15 cellular contexts compared by ENCODE assay signal in genomic region chr1:67830226-67830625, GRCh38. TPM values are rescaled to one million over a fixed set of nuclear protein-coding genes. Genes with fewer than 3 reads are reported as not detected.
DNase-seq lines count a peak whose midpoint lies in the region; ATAC-seq and TF ChIP-seq lines count a peak whose summit lies in the region.
"Had no signal": no experiment of that assay in that cellular context is flagged by ENCODE, and none has a peak within 500 bp of the region (broad histone marks: within the 10 kb centered on the region; RNA-seq: fewer than 3 reads in every experiment).

No MANE protein-coding gene starts in this region.

- H3K27me3 ChIP-seq in right cardiac atrium (ENCODE audit: control insufficient read depth, insufficient read depth): no peaks in the 10 kb centered on the region
- H3K27me3 ChIP-seq: SJCRH30 had no signal

- peak; percentile 84 for DNase-seq in A172 (ENCODE audit: low spot score)
- DNase-seq in LHCN-M2 (ENCODE audit: low read depth): peak; percentile 32
- DNase-seq in cardiac fibroblast (ENCODE audit: low read depth in 2 of 2): peak; percentile 53 to 68
- DNase-seq in kidney tubule cell (ENCODE audit: low spot score): peak; percentile 54
- DNase-seq in right cardiac atrium: no peak
- no peak for DNase-seq in NCI-H2227 treated with DMSO at 0.1 percent for 48 hours (lab: John Stamatoyannopoulos, UW)
- DNase-seq: activated effector memory CD4-positive, alpha-beta T cell treated with anti-CD3 and anti-CD28 coated beads, Interleukin-2, amount 50 U/mL, for 16 hours; central memory CD4-positive, alpha-beta T cell; NCI-H1694 treated with DMSO at 0.1 percent for 48 hours; occipital lobe had no signal

- H3K4me3 ChIP-seq in cardiac fibroblast (replicated peaks in 1 of 2; ENCODE audit: low read depth in 2 of 2, low read length in 2 of 2) (peak overlapping the region in 1 of 2 donors; percentile 85), right cardiac atrium (ENCODE audit: low read length) (no peak overlapping the region)
- H3K4me3 ChIP-seq: K562 had no signal

- no peak for TF ChIP-seq CTCF in cardiac fibroblast (IDR thresholded peaks at IDR 0.05; ENCODE audit: low read depth, low read length)

- no peak for ATAC-seq in HG03196 (IDR thresholded peaks at IDR 0.05; ENCODE audit: unreplicated experiment)
- ATAC-seq in HG03097 (IDR thresholded peaks at IDR 0.05; ENCODE audit: low FRiP score, unreplicated experiment): no peak
- no peak for ATAC-seq in right cardiac atrium
- ATAC-seq: esophagus mucosa, K562 had no signal

- no peak overlapping the region for H3K27ac ChIP-seq in right cardiac atrium (ENCODE audit: low read length)
- H3K27ac ChIP-seq: SJCRH30 had no signal

- WGBS in right cardiac atrium: 64% methylated on average over 5 of the region's 5 CpGs

- intact Hi-C loops in right cardiac atrium (cut with DNase I): loop anchor here in 3 of 4 donors (5.0 to 10.0 kb wide), 3 partner anchors 55 to 295 kb away; no protein-coding TSS in a partner anchor

- H3K9me3 ChIP-seq in right cardiac atrium (ENCODE audit: control insufficient read depth, low read length): no peaks in the 10 kb centered on the region
- H3K9me3 ChIP-seq: SJCRH30 had no signal

- peaks cover 2% of the 10 kb centered on the region for H3K4me1 ChIP-seq in right cardiac atrium (ENCODE audit: control insufficient read depth, insufficient read depth, low read length)

RNA-seq across cellular contexts. Expression of gene GNG12, which starts 3.0 kb away (rescaled TPM):
- 189 and 195 TPM in 2 replicates for total RNA-seq in A172 (2014; rRNA removed; shearing (Covaris generic))
- total RNA-seq in LHCN-M2 (2014; rRNA removed) (127 and 134 TPM in 2 replicates), right cardiac atrium (10 to 100 TPM; 30.1 to 44.9 (median 32.1) TPM)
- 45.6 TPM for polyA plus RNA-seq in LHCN-M2 (2012)
- 12.2 TPM for polyA plus RNA-seq in right cardiac atrium

Comparison
In these comparisons a context has a peak if more than half of its experiments do, and no peak if none do; other contexts are left out.
1. DNase-seq: peak in A172 (single experiment), LHCN-M2 (single experiment), cardiac fibroblast (2 of 2) and kidney tubule cell (single experiment); none in right cardiac atrium (0 of 3) and NCI-H2227 treated with DMSO at 0.1 percent for 48 hours (single experiment).